In genomic region chrX:148893395-148893794, GRCh38 we compare ENCODE assay signal across 2 cellular contexts.
TF ChIP-seq lines count a peak whose summit lies in the region.

No MANE protein-coding gene starts in this region.

TF ChIP-seq in HepG2, 621 proteins besides CTCF, POLR2A, EP300 and RAD21:
- TF ChIP-seq ZNF609 (CRISPR knock-in tag; IDR thresholded peaks at IDR 0.05; ENCODE audit: borderline replicate concordance) (no peak), ZNF703 (CRISPR knock-in tag; IDR thresholded peaks at IDR 0.05; ENCODE audit: borderline replicate concordance) (no peak), MAFF (IDR thresholded peaks at IDR 0.05; ENCODE audit: low read depth, low read length) (peak; percentile 55; the same call in 1 of the 2 replicates), MAFK (conservative IDR thresholded peaks at IDR 0.05 in 1 of 2, IDR thresholded peaks at IDR 0.05 in 1 of 2; ENCODE audit: low read length in 2 of 2) (peak in 1 of 2 experiments; percentile 71; a peak in 2 of 4 replicates), BORCS8-MEF2B (CRISPR knock-in tag; IDR thresholded peaks at IDR 0.05) (no peak)
TF ChIP-seq in HepG2: peak in this region for 2.

TF ChIP-seq in IMR-90, 13 proteins besides CTCF, POLR2A, EP300 and RAD21:
- TF ChIP-seq USF2 (IDR thresholded peaks at IDR 0.05; ENCODE audit: low read depth, low read length) (no peak), MAFK (IDR thresholded peaks at IDR 0.05; ENCODE audit: low read depth, low read length) (peak; percentile 82)
